In the genomic region with DNA sequence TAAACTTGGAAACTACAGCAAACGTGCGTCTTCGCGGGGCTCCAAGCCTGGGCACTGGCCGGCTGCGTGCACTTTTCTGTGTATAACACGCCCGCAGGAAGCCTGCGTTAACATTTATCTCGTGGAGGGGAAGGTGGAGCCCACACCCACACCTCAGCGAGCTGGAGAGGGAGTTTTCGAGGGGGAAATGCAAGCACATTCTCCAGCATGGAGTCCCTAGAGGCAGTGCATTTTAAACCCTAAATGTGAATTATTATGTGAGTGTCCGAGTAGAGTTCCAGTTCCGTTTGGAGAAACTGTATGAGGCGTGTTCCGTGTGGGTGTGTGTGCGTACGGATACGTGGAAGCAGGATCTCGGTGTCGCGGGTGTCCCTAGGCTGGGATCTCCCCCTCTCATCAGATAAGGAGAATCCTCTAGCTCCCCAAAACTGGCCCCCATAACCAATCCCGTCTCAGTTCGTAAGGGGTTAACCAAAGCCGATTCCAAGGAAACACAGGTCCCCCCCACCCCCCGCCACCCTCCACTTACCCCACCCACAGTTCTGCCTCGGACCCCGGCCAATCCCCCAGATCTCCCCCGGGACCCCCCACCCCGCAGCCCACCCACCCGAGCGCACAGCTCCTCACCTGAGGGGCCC, we compare ENCODE assay signal across 8 cellular contexts. TPM values are rescaled to one million over a fixed set of nuclear protein-coding genes. Genes with fewer than 3 reads are reported as not detected.
DNase-seq lines count a peak whose midpoint lies in the region; ATAC-seq and TF ChIP-seq lines count a peak whose summit lies in the region.

No MANE protein-coding gene starts in this region.

- H3K9me3 Mint-ChIP-seq in HFFc6, result no peaks in the 10 kb centered on the region

- H3K27ac Mint-ChIP-seq in HFFc6, result peak overlapping the region; percentile 98
- peak overlapping the region; percentile 97 for H3K27ac Mint-ChIP-seq in T-helper 17 cell

- dilution Hi-C loops in mammary epithelial cell (cut with HindIII; ENCODE audit: low sequenced_read_pairs), result no loop called here

- peak; percentile 29 for DNase-seq in AG10803 (ENCODE audit: low read depth)
- peak; percentile 25 for DNase-seq in HFFc6
- DNase-seq in T-helper 17 cell, result peak in 2 of 3 donors; percentile 19 to 29
- DNase-seq in mammary epithelial cell, result no peak
- peak; percentile 41 for DNase-seq in kidney tubule cell (ENCODE audit: low spot score)
- DNase-seq in stimulated activated CD4-positive, alpha-beta T cell treated with anti-CD3 and anti-CD28 coated beads, TNF-alpha, amount 100 ng/mL, for 24 hours (ENCODE audit: low read depth in 3 of 3), result peak in 2 of 3 experiments; percentile 41 to 43
- no peak for DNase-seq in OCI-M2 (lab: John Stamatoyannopoulos, UW; ENCODE audit: unreplicated experiment)

- peak overlapping the region; percentile 98 for H3K4me2 ChIP-seq in mammary epithelial cell (ENCODE audit: insufficient read depth, low read depth, low read length)

- no peaks in the 10 kb centered on the region for H3K27me3 ChIP-seq in mammary epithelial cell (ENCODE audit: insufficient read depth, low read length)

- 0% methylated on average over 11 of the region's 32 CpGs for WGBS in mammary epithelial cell (ENCODE audit: low coverage, missing lambda C conversion rate)

- peaks cover 26% of the 10 kb centered on the region for H3K4me1 ChIP-seq in mammary epithelial cell (ENCODE audit: insufficient read depth, low read length)

- ATAC-seq in T-helper 17 cell (peak; percentile 39), GM21528 (IDR thresholded peaks at IDR 0.05; ENCODE audit: low FRiP score, unreplicated experiment) (no peak)

- no peaks in the 10 kb centered on the region for H4K20me1 ChIP-seq in mammary epithelial cell (ENCODE audit: insufficient read depth, low read length)

- intact Hi-C loops in mammary epithelial cell (cut with micrococcal nuclease), result loop anchor here (1.0 to 5.0 kb wide), 3 partner anchors 80 to 309 kb away; a partner anchor contains a TSS

- peaks cover 31% of the 10 kb centered on the region for H3K36me3 Mint-ChIP-seq in HFFc6 (ENCODE audit: low read depth)
- peaks cover 7% of the 10 kb centered on the region for H3K36me3 Mint-ChIP-seq in T-helper 17 cell (ENCODE audit: low read depth)

- H3K27me3 Mint-ChIP-seq in HFFc6 (ENCODE audit: insufficient read depth) (no peaks in the 10 kb centered on the region; the same call in 1 of the 2 replicates), T-helper 17 cell (peaks cover 6% of the 10 kb centered on the region)

- TSS peak; percentile 28 for BruUV-seq in mammary epithelial cell (replicated peaks; lab: Mats Ljungman, UMichigan)

- peak overlapping the region; percentile 96 for H3K4me3 Mint-ChIP-seq in HFFc6
- H3K4me3 Mint-ChIP-seq in T-helper 17 cell, result peak overlapping the region; percentile 99

- peak overlapping the region; percentile 95 for H3K27ac ChIP-seq in mammary epithelial cell (ENCODE audit: insufficient read depth, low read depth, low read length)

- H3K79me2 ChIP-seq in mammary epithelial cell (ENCODE audit: insufficient read depth, low read length), result peaks cover 64% of the 10 kb centered on the region

- CTCF ChIA-PET in mammary epithelial cell (lab: Charles Lee; ENCODE audit: low non-redundant PET), result interaction anchor here (0.6 to 0.7 kb wide), 3 partner anchors 98 to 220 kb away, joined by 13 to 21 read pairs (median 15); no protein-coding TSS in a partner anchor

- peak overlapping the region; percentile 88 for H3K9ac ChIP-seq in mammary epithelial cell (ENCODE audit: insufficient read depth, low read length)

- H2AFZ ChIP-seq in mammary epithelial cell (ENCODE audit: low read depth, low read length), result peak overlapping the region; percentile 68

- H3K4me1 Mint-ChIP-seq in HFFc6 (ENCODE audit: low read depth) (peaks cover 29% of the 10 kb centered on the region), T-helper 17 cell (peaks cover 35% of the 10 kb centered on the region)

- peaks cover 2% of the 10 kb centered on the region for H3K36me3 ChIP-seq in mammary epithelial cell (ENCODE audit: insufficient read depth, low read length)

- H3K4me3 ChIP-seq in AG10803 (ENCODE audit: low read length), result peak overlapping the region; percentile 91
- peak overlapping the region; percentile 83 to 87 (median 83) for H3K4me3 ChIP-seq in mammary epithelial cell (replicated peaks in 1 of 3; ENCODE audit: insufficient read depth in 1 of 3, low read depth in 2 of 3, low read length in 3 of 3)

- TF ChIP-seq CTCF in AG10803 (conservative IDR thresholded peaks at IDR 0.05; ENCODE audit: low read length) (no peak), HFFc6 (IDR thresholded peaks at IDR 0.05) (no peak), mammary epithelial cell (conservative IDR thresholded peaks at IDR 0.05 in 1 of 2, IDR thresholded peaks at IDR 0.05 in 1 of 2; ENCODE audit: extremely low read depth in 1 of 2, insufficient read depth in 1 of 2, low read depth in 1 of 2, low read length in 2 of 2) (no peak)

- in situ Hi-C loops in mammary epithelial cell (cut with MboI; ENCODE audit: low sequenced_read_pairs in 2 of 2), result loop anchor here (10.0 kb wide), 4 partner anchors 79 to 219 kb away; no protein-coding TSS in a partner anchor

- H3K9me3 ChIP-seq in T-helper 17 cell (ENCODE audit: control insufficient read depth, low read length, poor library complexity, severe bottlenecking), result no peaks in the 10 kb centered on the region
- no peaks in the 10 kb centered on the region for H3K9me3 ChIP-seq in mammary epithelial cell (replicated peaks; ENCODE audit: insufficient read depth, low read length)

RNA-seq across cellular contexts. Expression of a gene that starts 0.4 kb away (rescaled TPM):
- total RNA-seq in HFFc6 (2021; fragmentation: NEBNext Ultra II Directional; extraction: Animal tissue kit (Norgen Biotek cat#: 25700)), result 10 to 100 TPM; 54.5 to 90.0 (median 58.9) TPM
- total RNA-seq in T-helper 17 cell (10 to 100 TPM; 61.5 to 63.7 TPM), mammary epithelial cell (100 to 1,000 TPM; 130 to 171 TPM)
- 49.2 TPM for polyA plus RNA-seq in mammary epithelial cell
- polyA minus RNA-seq in mammary epithelial cell, result 277 TPM

Comparison
In these comparisons a context has a peak if more than half of its experiments do, and no peak if none do; other contexts are left out.
1. DNase-seq: peak in AG10803 (single experiment), HFFc6 (single experiment), T-helper 17 cell (2 of 3), kidney tubule cell (single experiment) and stimulated activated CD4-positive, alpha-beta T cell treated with anti-CD3 and anti-CD28 coated beads, TNF-alpha, amount 100 ng/mL, for 24 hours (2 of 3); none in mammary epithelial cell (single experiment) and OCI-M2 (single experiment).